In genomic region chr10:4710858-4711257, GRCh38 we compare ENCODE assay signal across 10 cellular contexts.
"Had no signal": no experiment of that assay in that cellular context is flagged by ENCODE, and none has a peak within 500 bp of the region (broad histone marks: within the 10 kb centered on the region; RNA-seq: fewer than 3 reads in every experiment).

No MANE protein-coding gene starts in this region.

- H3K27ac ChIP-seq: GM23248, HL-60 had no signal

- H3K4me3 ChIP-seq: GM23248, HAP-1 had no signal

- H3K36me3 ChIP-seq: HAP-1 had no signal

- DNase-seq: GM23248, GOT3, H7, HFFc6, KBM-7 had no signal

- H3K9me3 Mint-ChIP-seq: HFFc6 had no signal

- H3K4me1 ChIP-seq: HAP-1 had no signal

- H3K36me3 Mint-ChIP-seq: IgD-negative memory B cell had no signal

- H3K27ac Mint-ChIP-seq: HFFc6, IgD-negative memory B cell had no signal

- H3K9me3 ChIP-seq: HAP-1 had no signal

- H3K4me3 Mint-ChIP-seq: HFFc6, IgD-negative memory B cell had no signal

- ATAC-seq: HCT116, HepG2 had no signal
